Comparison of ENCODE assay signal across 1 cellular context in the genomic region with DNA sequence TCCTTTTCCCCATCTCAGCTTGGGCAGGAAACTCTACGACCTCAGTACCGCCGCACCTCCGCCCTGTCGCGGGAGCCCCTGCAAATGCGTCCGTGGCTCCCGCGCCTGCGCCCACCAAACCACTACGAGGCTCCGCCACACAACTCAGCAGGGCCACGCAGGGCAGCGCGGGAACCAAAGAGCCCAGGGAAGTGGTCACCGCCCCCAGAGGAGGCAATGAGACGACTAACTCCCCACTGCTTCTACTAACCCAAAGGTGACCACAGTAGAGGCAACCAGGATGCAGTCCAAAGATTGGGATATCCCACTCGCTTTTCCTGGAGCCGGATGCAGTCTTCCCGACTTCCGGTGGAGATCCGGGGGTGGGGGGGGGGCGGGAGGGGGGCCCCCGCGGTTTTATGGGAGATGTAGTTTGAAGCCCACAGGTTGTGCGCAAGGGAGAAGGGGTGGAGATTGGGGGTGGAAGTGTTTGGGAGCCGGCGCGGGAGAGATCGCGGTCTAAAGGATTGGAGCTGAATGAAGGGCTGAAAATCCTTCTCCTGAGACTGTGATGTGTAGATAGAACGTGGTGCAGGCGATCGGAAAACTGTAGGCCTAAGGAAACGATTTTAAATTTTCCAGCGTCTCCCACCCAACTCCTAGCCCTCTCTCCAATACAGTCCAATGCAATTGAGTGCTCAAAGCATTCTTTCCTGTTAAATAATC.
TF ChIP-seq lines count a peak whose summit lies in the region.

A gene (minus strand): TSS at position 337 of the 705 bp plus-strand sequence. CDS start 2,541 bp downstream, outside the sequence.

TF ChIP-seq in endothelial cell of umbilical vein, 7 proteins besides CTCF, POLR2A, EP300 and RAD21 (continued from another document):
- TF ChIP-seq JUN (IDR thresholded peaks at IDR 0.05; ENCODE audit: borderline replicate concordance, insufficient read depth, insufficient read length, low read depth), result no peak
- no peak for TF ChIP-seq FOS (IDR thresholded peaks at IDR 0.05; ENCODE audit: borderline replicate concordance, insufficient read depth, low read length)
- no peak for TF ChIP-seq MYC (IDR thresholded peaks at IDR 0.05; ENCODE audit: low read depth, low read length)
